In genomic region chr4:4575284-4576211, GRCh38 we compare ENCODE assay signal across 8 cellular contexts. TPM values are rescaled to one million over a fixed set of nuclear protein-coding genes. Genes with fewer than 3 reads are reported as not detected.
DNase-seq lines count a peak whose midpoint lies in the region; ATAC-seq and TF ChIP-seq lines count a peak whose summit lies in the region.

No MANE protein-coding gene starts in this region.

- ATAC-seq in GM18511 (IDR thresholded peaks at IDR 0.05; ENCODE audit: unreplicated experiment) (peak; percentile 79), HG02852 (IDR thresholded peaks at IDR 0.05; ENCODE audit: unreplicated experiment) (peak; percentile 81)

- H3K4me1 ChIP-seq in osteoblast (ENCODE audit: insufficient read depth, low read length) (peaks cover 4% of the 10 kb centered on the region), testis (no peaks in the 10 kb centered on the region)

- H3K27me3 ChIP-seq in osteoblast (ENCODE audit: insufficient read depth, low read length) = no peaks in the 10 kb centered on the region
- H3K27me3 ChIP-seq in testis = no peaks in the 10 kb centered on the region

- WGBS in testis, 2 donors = 12 to 22% methylated on average over 26 to 40 of the region's 71 CpGs

- H3K27ac ChIP-seq in osteoblast (ENCODE audit: low read depth, low read length) (no peak overlapping the region), testis (peak overlapping the region; percentile 12 to 71)

- peak overlapping the region; percentile 86 for H3K4me3 ChIP-seq in osteoblast (ENCODE audit: insufficient read depth, low read length)
- peak overlapping the region; percentile 58 to 75 for H3K4me3 ChIP-seq in testis

- no peak for TF ChIP-seq POLR2A in testis (IDR thresholded peaks at IDR 0.05)

- no peaks in the 10 kb centered on the region for H4K20me1 ChIP-seq in osteoblast (ENCODE audit: insufficient read depth, low read length)

- intact Hi-C loops in testis (cut with DNase I; ENCODE audit: low total_unique reads) = no loop called here

- peak overlapping the region; percentile 82 for H3K4me2 ChIP-seq in osteoblast (ENCODE audit: insufficient read depth, low read length)

- no peaks in the 10 kb centered on the region for H3K9me3 ChIP-seq in osteoblast (ENCODE audit: low read depth, low read length)
- no peaks in the 10 kb centered on the region for H3K9me3 ChIP-seq in testis

- peak overlapping the region; percentile 65 for H2AFZ ChIP-seq in osteoblast (ENCODE audit: low read length)

- H3K36me3 ChIP-seq in osteoblast (ENCODE audit: insufficient read depth, low read length) (no peaks in the 10 kb centered on the region), testis (ENCODE audit: low read depth, missing control alignments) (no peaks in the 10 kb centered on the region)

- DNase-seq in NOMO-1 treated with DMSO at 0.1 percent for 48 hours (lab: John Stamatoyannopoulos, UW; ENCODE audit: unreplicated experiment) = peak; percentile 8
- DNase-seq in activated gamma-delta T cell treated with Interleukin-2 at 50 U/mL for 16 hours = peak; percentile 63
- peak; percentile 83 for DNase-seq in germinal center (ENCODE audit: low spot score)
- DNase-seq in osteoblast (ENCODE audit: insufficient read length, low spot score, missing footprints) = peak; percentile 87
- peak; percentile 54 for DNase-seq in testis
- DNase-seq in GOT3 (lab: John Stamatoyannopoulos, UW) = no peak

- TF ChIP-seq CTCF in osteoblast (IDR thresholded peaks at IDR 0.05; ENCODE audit: extremely low read depth, low read depth, low read length) (peak; percentile 27), testis (IDR thresholded peaks at IDR 0.05) (peak; percentile 35 to 51 (median 36))

- no peaks in the 10 kb centered on the region for H3K79me2 ChIP-seq in osteoblast (ENCODE audit: insufficient read depth, low read length)

RNA-seq across cellular contexts. Expression of gene STX18, which starts 33.7 kb away (rescaled TPM):
- total RNA-seq in osteoblast (23.9 and 26.2 TPM in 2 replicates), testis (10 to 100 TPM; 53.5 to 55.0 TPM)
- 111 TPM for polyA plus RNA-seq in testis (ENCODE audit: insufficient read depth, low read depth, low replicate concordance)
